Comparison of ENCODE assay signal across 12 cellular contexts in genomic region chr9:78921341-78921740, GRCh38.
"Had no signal": no experiment of that assay in that cellular context is flagged by ENCODE, and none has a peak within 500 bp of the region (broad histone marks: within the 10 kb centered on the region; RNA-seq: fewer than 3 reads in every experiment).

No MANE protein-coding gene starts in this region.

- H3K27ac ChIP-seq: foreskin keratinocyte, suprapubic skin, upper lobe of left lung had no signal

- H3K4me3 ChIP-seq: mucosa of descending colon, suprapubic skin, upper lobe of left lung had no signal

- DNase-seq: activated naive CD4-positive, alpha-beta T cell treated with anti-CD3 and anti-CD28 coated beads, Interleukin-2, amount 10 ng/mL, durations not matched to agents 7 days and 5 days; foreskin keratinocyte; head of caudate nucleus; mucosa of descending colon; occipital lobe; stimulated activated CD4-positive, alpha-beta T cell treated with anti-CD3 and anti-CD28 coated beads, Interleukin-4, amount 100 ng/mL, for 1 hour; stimulated activated CD8-positive, alpha-beta memory T cell treated with anti-CD3 and anti-CD28 coated beads, Interleukin-4, amount 100 ng/mL, for 48 hours; stimulated activated naive CD8-positive, alpha-beta T cell treated with anti-CD3 and anti-CD28 coated beads, Interleukin-15, Interleukin-2, amounts not matched to agents 100 U/mL and 50 U/mL, for 24 hours; upper lobe of left lung had no signal

- H3K36me3 ChIP-seq: suprapubic skin, upper lobe of left lung had no signal

- H3K4me1 ChIP-seq: suprapubic skin, upper lobe of left lung had no signal

- H3K27me3 ChIP-seq: foreskin keratinocyte, suprapubic skin, upper lobe of left lung had no signal

- ATAC-seq: activated CD4-positive, CD25-positive, alpha-beta regulatory T cell treated with anti-CD3 and anti-CD28 coated beads, Interleukin-2, amount 50 U/mL, for 24 hours; foreskin keratinocyte; mucosa of descending colon; natural killer cell treated with Interleukin-12 subunit alpha and Interleukin-12 subunit beta and Interleukin-15 and Interleukin-18, amount 100 ng/mL, for 72 hours; stimulated activated naive CD8-positive, alpha-beta T cell treated with anti-CD3 and anti-CD28 coated beads, Interleukin-15, Interleukin-2, amounts not matched to agents 100 U/mL and 50 U/mL, for 24 hours had no signal
